22 cellular contexts compared by ENCODE assay signal in genomic region chr5:102981957-102982635, GRCh38.
DNase-seq lines count a peak whose midpoint lies in the region; ATAC-seq and TF ChIP-seq lines count a peak whose summit lies in the region.
"Had no signal": no experiment of that assay in that cellular context is flagged by ENCODE, and none has a peak within 500 bp of the region (broad histone marks: within the 10 kb centered on the region; RNA-seq: fewer than 3 reads in every experiment).

No MANE protein-coding gene starts in this region.

- no peak overlapping the region for H3K4ac ChIP-seq in neuronal stem cell (ENCODE audit: low read length)

- no peak overlapping the region for H3K4me3 Mint-ChIP-seq in natural killer cell treated with Interleukin-12 subunit alpha and Interleukin-12 subunit beta and Interleukin-15 and Interleukin-18, amount 100 ng/mL, for 72 hours
- H3K4me3 Mint-ChIP-seq in natural killer cell, result no peak overlapping the region
- H3K4me3 Mint-ChIP-seq: CD8-positive, alpha-beta T cell had no signal

- H3K9me3 ChIP-seq in heart left ventricle (peaks cover 0 to 6% (median 0%) of the 10 kb centered on the region in 12 donors), right atrium auricular region (no peaks in the 10 kb centered on the region), neuronal stem cell (replicated peaks in 1 of 2; ENCODE audit: control insufficient read depth in 2 of 2, insufficient read depth in 1 of 2, low read depth in 1 of 2, low read length in 2 of 2) (peaks cover 7 to 27% of the 10 kb centered on the region in 2 donors), upper lobe of right lung (no peaks in the 10 kb centered on the region)
- H3K9me3 ChIP-seq: BE2C had no signal

- no peak overlapping the region for H2BK5ac ChIP-seq in neuronal stem cell (ENCODE audit: low read length)

- WGBS in heart left ventricle, 4 donors, result 96 to 100% (median 98%) methylated on average over 3 of the region's 3 CpGs
- no CpG with 5 or more reads among the region's 3 CpGs for WGBS in neuronal stem cell (ENCODE audit: extremely low coverage in 2 of 2, insufficient read length in 2 of 2, insufficient replicate concordance in 1 of 2), 2 donors

- H4K91ac ChIP-seq in neuronal stem cell (ENCODE audit: low read depth, low read length, poor library complexity), result no peak overlapping the region

- H3K36me3 ChIP-seq in heart left ventricle, result peaks cover 0 to 33% (median 9%) of the 10 kb centered on the region in 9 donors
- peaks cover 37% of the 10 kb centered on the region for H3K36me3 ChIP-seq in right atrium auricular region
- H3K36me3 ChIP-seq in neuronal stem cell (replicated peaks in 1 of 2; ENCODE audit: control insufficient read depth in 2 of 2, insufficient read depth in 2 of 2, low read length in 2 of 2), result peaks cover 4 to 22% of the 10 kb centered on the region in 2 donors
- no peaks in the 10 kb centered on the region for H3K36me3 ChIP-seq in upper lobe of right lung
- H3K36me3 ChIP-seq: BE2C had no signal

- H4K8ac ChIP-seq in neuronal stem cell (ENCODE audit: low read depth, low read length), result no peak overlapping the region

- H3K27ac ChIP-seq in heart left ventricle (no peak overlapping the region), right atrium auricular region (no peak overlapping the region), neuronal stem cell (replicated peaks; ENCODE audit: low read length) (no peak overlapping the region), upper lobe of right lung (no peak overlapping the region)
- H3K27ac ChIP-seq: A549, C4-2B, GM23248 had no signal

- no peak overlapping the region for H2BK12ac ChIP-seq in neuronal stem cell (ENCODE audit: low read length)

- H3K4me1 Mint-ChIP-seq in natural killer cell treated with Interleukin-12 subunit alpha and Interleukin-12 subunit beta and Interleukin-15 and Interleukin-18, amount 100 ng/mL, for 72 hours (ENCODE audit: low read depth in 2 of 2), result no peaks in the 10 kb centered on the region
- H3K4me1 Mint-ChIP-seq in natural killer cell, result no peaks in the 10 kb centered on the region
- H3K4me1 Mint-ChIP-seq: CD4-positive, CD25-positive, alpha-beta regulatory T cell had no signal

- TF ChIP-seq CTCF in heart left ventricle (IDR thresholded peaks at IDR 0.05), result no peak
- TF ChIP-seq CTCF in right atrium auricular region (IDR thresholded peaks at IDR 0.05), result no peak
- no peak for TF ChIP-seq CTCF in natural killer cell (IDR thresholded peaks at IDR 0.05)
- TF ChIP-seq CTCF in upper lobe of right lung (IDR thresholded peaks at IDR 0.05), result no peak

- no peak overlapping the region for H3K14ac ChIP-seq in neuronal stem cell (ENCODE audit: low read length)

- TF ChIP-seq POLR2A in heart left ventricle (IDR thresholded peaks at IDR 0.05), result no peak

- H3K27me3 Mint-ChIP-seq in natural killer cell treated with Interleukin-12 subunit alpha and Interleukin-12 subunit beta and Interleukin-15 and Interleukin-18, amount 100 ng/mL, for 72 hours, result no peaks in the 10 kb centered on the region
- H3K27me3 Mint-ChIP-seq in natural killer cell (ENCODE audit: low read depth in 2 of 2), result no peaks in the 10 kb centered on the region
- H3K27me3 Mint-ChIP-seq: CD4-positive, CD25-positive, alpha-beta regulatory T cell had no signal

- H3K79me1 ChIP-seq in neuronal stem cell (ENCODE audit: low read depth, low read length), result no peaks in the 10 kb centered on the region

- no peak overlapping the region for H2AK5ac ChIP-seq in neuronal stem cell (ENCODE audit: low read depth, low read length)

- peak in 2 of 5 donors; percentile 6 to 18 for DNase-seq in heart left ventricle
- no peak for DNase-seq in right atrium auricular region (ENCODE audit: low spot score)
- DNase-seq in natural killer cell treated with Interleukin-12 subunit alpha and Interleukin-12 subunit beta and Interleukin-15 and Interleukin-18, amount 100 ng/mL, for 72 hours (ENCODE audit: low spot score), result no peak
- DNase-seq in natural killer cell, result no peak
- no peak for DNase-seq in neuronal stem cell (ENCODE audit: low spot score)
- no peak for DNase-seq in upper lobe of right lung
- DNase-seq in NCI-H524 (lab: John Stamatoyannopoulos, UW), result no peak
- DNase-seq: 8988T; ACHN; AML-193; BE2C; CD4-positive, CD25-positive, alpha-beta regulatory T cell; CD8-positive, alpha-beta T cell; DMS153; DND-41; GM23248; H7 had no signal

- peak in 3 of 4 donors; percentile 26 to 36 (median 36) for ATAC-seq in heart left ventricle
- ATAC-seq in natural killer cell treated with Interleukin-12 subunit alpha and Interleukin-12 subunit beta and Interleukin-15 and Interleukin-18, amount 100 ng/mL, for 72 hours, result peak; percentile 9 to 40
- no peak for ATAC-seq in natural killer cell
- ATAC-seq in upper lobe of right lung, result peak; percentile 34
- ATAC-seq in HG03135 (IDR thresholded peaks at IDR 0.05; ENCODE audit: unreplicated experiment), result no peak
- ATAC-seq: A549; CD8-positive, alpha-beta T cell; HCT116 had no signal

- H3K27ac Mint-ChIP-seq in natural killer cell treated with Interleukin-12 subunit alpha and Interleukin-12 subunit beta and Interleukin-15 and Interleukin-18, amount 100 ng/mL, for 72 hours, result no peak overlapping the region
- no peak overlapping the region for H3K27ac Mint-ChIP-seq in natural killer cell
- H3K27ac Mint-ChIP-seq: CD4-positive, CD25-positive, alpha-beta regulatory T cell; CD8-positive, alpha-beta T cell had no signal

- H3K4me3 ChIP-seq in heart left ventricle (no peak overlapping the region), right atrium auricular region (no peak overlapping the region), neuronal stem cell (ENCODE audit: low read length in 2 of 2) (no peak overlapping the region), upper lobe of right lung (no peak overlapping the region)
- H3K4me3 ChIP-seq: A549, GM23248 had no signal

- H3K23ac ChIP-seq in neuronal stem cell (ENCODE audit: low read depth, low read length, poor library complexity), result no peak overlapping the region

- H3K9me3 Mint-ChIP-seq in natural killer cell treated with Interleukin-12 subunit alpha and Interleukin-12 subunit beta and Interleukin-15 and Interleukin-18, amount 100 ng/mL, for 72 hours, result peaks cover 2% of the 10 kb centered on the region
- peaks cover 0 to 9% of the 10 kb centered on the region in 2 donors for H3K9me3 Mint-ChIP-seq in natural killer cell

- H3K4me1 ChIP-seq in heart left ventricle (no peaks in the 10 kb centered on the region), right atrium auricular region (no peaks in the 10 kb centered on the region), neuronal stem cell (ENCODE audit: control insufficient read depth in 2 of 2, insufficient read depth in 1 of 2, low read depth in 1 of 2, low read length in 2 of 2) (no peaks in the 10 kb centered on the region), upper lobe of right lung (no peaks in the 10 kb centered on the region)
- H3K4me1 ChIP-seq: A549, BE2C, Caco-2 had no signal

- H2BK120ac ChIP-seq in neuronal stem cell (ENCODE audit: low read depth, low read length), result no peak overlapping the region

- no peak overlapping the region for H3K18ac ChIP-seq in neuronal stem cell (ENCODE audit: low read length)

- H2BK15ac ChIP-seq in neuronal stem cell (ENCODE audit: low read length), result no peak overlapping the region

- no peak overlapping the region for H2AFZ ChIP-seq in neuronal stem cell (ENCODE audit: low read length)
- H2AFZ ChIP-seq: GM23248 had no signal

- peak overlapping the region; percentile 7 for H3K9ac ChIP-seq in neuronal stem cell (ENCODE audit: low read depth, low read length, poor library complexity)
- H3K9ac ChIP-seq: GM23248 had no signal

- intact Hi-C loops in heart left ventricle (cut with DNase I) (no loop called here), natural killer cell (cut with micrococcal nuclease) (no loop called here), upper lobe of right lung (cut with DNase I) (no loop called here)

- H3K27me3 ChIP-seq in heart left ventricle, result no peaks in the 10 kb centered on the region
- no peaks in the 10 kb centered on the region for H3K27me3 ChIP-seq in right atrium auricular region
- H3K27me3 ChIP-seq in neuronal stem cell (ENCODE audit: control insufficient read depth in 3 of 3, insufficient read depth in 3 of 3, low read depth in 1 of 3, low read length in 3 of 3), result no peaks in the 10 kb centered on the region
- no peaks in the 10 kb centered on the region for H3K27me3 ChIP-seq in upper lobe of right lung
- H3K27me3 ChIP-seq: BE2C had no signal

- peaks cover 18% of the 10 kb centered on the region for H3K36me3 Mint-ChIP-seq in natural killer cell treated with Interleukin-12 subunit alpha and Interleukin-12 subunit beta and Interleukin-15 and Interleukin-18, amount 100 ng/mL, for 72 hours
- H3K36me3 Mint-ChIP-seq in natural killer cell, result peaks cover 20% of the 10 kb centered on the region

- no peak overlapping the region for H3K4me2 ChIP-seq in neuronal stem cell (ENCODE audit: insufficient read depth, low read length, poor library complexity, severe bottlenecking)
- H3K4me2 ChIP-seq: A549 had no signal

Comparison
In these comparisons a context has a peak if more than half of its experiments do, and no peak if none do; other contexts are left out.
1. ATAC-seq: peak in heart left ventricle (3 of 4), natural killer cell treated with Interleukin-12 subunit alpha and Interleukin-12 subunit beta and Interleukin-15 and Interleukin-18, amount 100 ng/mL, for 72 hours (2 of 2) and upper lobe of right lung (single experiment); none in natural killer cell (0 of 3) and HG03135 (single experiment).